ENCODE assay signal across 28 cellular contexts in the genomic region with DNA sequence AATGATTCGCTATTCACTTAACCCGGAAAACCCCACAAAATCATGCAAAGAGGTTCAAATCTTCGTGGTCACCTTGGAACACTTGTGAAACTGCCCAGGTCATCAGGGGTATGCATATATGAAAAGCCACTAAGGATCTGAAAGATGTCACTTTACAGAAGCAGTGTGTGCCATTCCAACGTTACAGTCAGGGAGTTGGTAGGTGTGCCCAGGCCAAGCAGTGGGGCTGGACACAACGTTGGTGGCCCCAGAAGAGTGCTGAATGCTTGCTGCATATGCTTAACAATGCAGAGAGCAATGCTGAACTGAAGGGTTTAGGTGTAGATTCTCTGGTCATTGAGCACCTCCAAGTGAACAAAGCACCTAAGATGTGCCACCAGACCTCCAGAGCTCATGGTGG.
"Had no signal": no experiment of that assay in that cellular context is flagged by ENCODE, and none has a peak within 500 bp of the region (broad histone marks: within the 10 kb centered on the region; RNA-seq: fewer than 3 reads in every experiment).

No MANE protein-coding gene starts in this region.

- H3K27me3 ChIP-seq: body of pancreas had no signal

- H3K27ac ChIP-seq: body of pancreas, esophagus muscularis mucosa, foreskin keratinocyte, gastrocnemius medialis had no signal

- H3K4me1 ChIP-seq: foreskin keratinocyte had no signal

- H3K9me3 Mint-ChIP-seq: activated CD4-positive, alpha-beta memory T cell treated with anti-CD3 and anti-CD28 coated beads, Interleukin-2, amount 10 ng/mL, durations not matched to agents 7 days and 5 days; activated CD4-positive, alpha-beta T cell treated with anti-CD3 and anti-CD28 coated beads, Interleukin-2, amount 10 ng/mL, durations not matched to agents 24 days and 14 days; activated T-cell treated with anti-CD3 and anti-CD28 coated beads, Interleukin-2, amount 50 U/mL, for 24 hours; activated T-cell treated with anti-CD3 and anti-CD28 coated beads, Interleukin-2, amount 50 U/mL, for 72 hours; effector memory CD8-positive, alpha-beta T cell had no signal

- ATAC-seq: activated CD4-positive, alpha-beta T cell treated with anti-CD3 and anti-CD28 coated beads for 36 hours; activated T-cell treated with anti-CD3 and anti-CD28 coated beads, Interleukin-2, amount 50 U/mL, for 72 hours; body of pancreas; effector memory CD8-positive, alpha-beta T cell; foreskin keratinocyte; gastrocnemius medialis had no signal

- DNase-seq: activated CD4-positive, alpha-beta memory T cell treated with anti-CD3 and anti-CD28 coated beads, Interleukin-2, amount 10 ng/mL, durations not matched to agents 7 days and 5 days; activated CD4-positive, alpha-beta T cell treated with anti-CD3 and anti-CD28 coated beads for 36 hours; activated CD4-positive, alpha-beta T cell treated with anti-CD3 and anti-CD28 coated beads, Interleukin-2, amount 10 ng/mL, durations not matched to agents 24 days and 14 days; activated CD4-positive, CD25-positive, alpha-beta regulatory T cell; activated CD4-positive, CD25-positive, alpha-beta regulatory T cell treated with anti-CD3 and anti-CD28 coated beads, Interleukin-2, amount 50 U/mL, for 72 hours; activated CD8-positive, alpha-beta memory T cell treated with anti-CD3 and anti-CD28 coated beads, Interleukin-2, amount 50 U/mL, for 48 hours; activated effector memory CD4-positive, alpha-beta T cell treated with Interleukin-2 at 50 U/mL for 16 hours; activated gamma-delta T cell treated with Interleukin-2 at 50 U/mL for 16 hours; activated naive CD4-positive, alpha-beta T cell treated with anti-CD3 and anti-CD28 coated beads, Interleukin-2, amount 50 U/mL, for 16 hours; activated naive CD4-positive, alpha-beta T cell treated with Interleukin-2 at 50 U/mL for 16 hours; activated T-cell treated with anti-CD3 and anti-CD28 coated beads for 4 hours; activated T-cell treated with anti-CD3 and anti-CD28 coated beads, Interleukin-2, amount 50 U/mL, for 24 hours; activated T-cell treated with anti-CD3 and anti-CD28 coated beads, Interleukin-2, amount 50 U/mL, for 72 hours; amniotic stem cell; aorta; body of pancreas; caudate nucleus; cortex of kidney; dermis blood vessel endothelial cell; effector CD4-positive, alpha-beta T cell; effector memory CD8-positive, alpha-beta T cell; erythroblast; foreskin keratinocyte; gastrocnemius medialis; glutamatergic neuron; T-helper 2 cell had no signal

- H3K36me3 ChIP-seq: esophagus muscularis mucosa, gastrocnemius medialis had no signal

- H3K9me3 ChIP-seq: body of pancreas, esophagus muscularis mucosa, gastrocnemius medialis had no signal

- H3K4me3 Mint-ChIP-seq: activated CD4-positive, alpha-beta memory T cell treated with anti-CD3 and anti-CD28 coated beads, Interleukin-2, amount 10 ng/mL, durations not matched to agents 7 days and 5 days; activated CD4-positive, alpha-beta T cell treated with anti-CD3 and anti-CD28 coated beads for 36 hours; activated CD4-positive, alpha-beta T cell treated with anti-CD3 and anti-CD28 coated beads, Interleukin-2, amount 10 ng/mL, durations not matched to agents 24 days and 14 days; activated naive CD8-positive, alpha-beta T cell; activated T-cell treated with anti-CD3 and anti-CD28 coated beads, Interleukin-2, amount 50 U/mL, for 24 hours; activated T-cell treated with anti-CD3 and anti-CD28 coated beads, Interleukin-2, amount 50 U/mL, for 72 hours; effector memory CD8-positive, alpha-beta T cell had no signal

- H3K36me3 Mint-ChIP-seq: activated naive CD8-positive, alpha-beta T cell had no signal

- H3K4me3 ChIP-seq: body of pancreas, esophagus muscularis mucosa, gastrocnemius medialis had no signal

- H3K4me1 Mint-ChIP-seq: activated CD4-positive, alpha-beta T cell treated with anti-CD3 and anti-CD28 coated beads, Interleukin-2, amount 10 ng/mL, durations not matched to agents 24 days and 14 days had no signal

- H3K27ac Mint-ChIP-seq: activated CD4-positive, alpha-beta memory T cell treated with anti-CD3 and anti-CD28 coated beads, Interleukin-2, amount 10 ng/mL, durations not matched to agents 7 days and 5 days; activated CD4-positive, alpha-beta T cell treated with anti-CD3 and anti-CD28 coated beads for 36 hours; activated CD4-positive, alpha-beta T cell treated with anti-CD3 and anti-CD28 coated beads, Interleukin-2, amount 10 ng/mL, durations not matched to agents 24 days and 14 days; activated naive CD8-positive, alpha-beta T cell; activated T-cell treated with anti-CD3 and anti-CD28 coated beads, Interleukin-2, amount 50 U/mL, for 24 hours; activated T-cell treated with anti-CD3 and anti-CD28 coated beads, Interleukin-2, amount 50 U/mL, for 72 hours; effector memory CD8-positive, alpha-beta T cell had no signal
